Comparison of ENCODE assay signal across 10 cellular contexts in the genomic region with DNA sequence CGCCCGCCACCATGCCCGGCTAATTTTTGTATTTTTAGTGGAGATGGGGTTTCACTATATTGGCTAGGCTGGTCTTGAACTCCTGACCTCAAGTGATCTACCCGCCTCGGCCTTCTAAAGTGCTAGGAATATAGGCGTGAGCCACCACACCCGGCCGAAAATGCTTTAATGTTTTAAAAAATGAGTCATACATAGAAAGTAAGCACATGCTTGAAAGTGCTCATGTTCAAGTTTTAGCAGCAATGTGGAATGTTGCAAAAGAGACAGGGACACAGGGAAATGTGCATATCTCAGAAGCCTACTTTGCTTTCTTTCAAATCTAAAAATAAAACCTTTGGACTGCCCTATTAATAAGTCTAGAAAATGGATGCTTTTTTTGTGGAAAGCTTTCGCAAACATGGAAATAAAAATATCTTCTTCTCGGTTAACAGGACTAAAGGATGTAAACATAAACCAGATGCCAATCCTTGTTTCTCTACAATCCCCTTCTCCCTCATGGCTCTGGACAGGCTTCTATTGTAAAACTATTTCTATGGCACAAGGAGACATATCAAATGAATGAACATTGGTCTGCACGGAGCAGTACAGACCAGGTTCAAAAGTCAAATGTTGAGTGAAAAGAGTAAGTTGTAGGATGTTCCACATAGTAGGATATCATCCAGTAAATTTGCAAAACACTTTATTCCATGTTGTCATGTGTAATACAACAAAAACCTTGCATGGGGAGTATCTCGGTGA. TPM values are rescaled to one million over a fixed set of nuclear protein-coding genes. Genes with fewer than 3 reads are reported as not detected.
DNase-seq lines count a peak whose midpoint lies in the region; ATAC-seq and TF ChIP-seq lines count a peak whose summit lies in the region.
"Had no signal": no experiment of that assay in that cellular context is flagged by ENCODE, and none has a peak within 500 bp of the region (broad histone marks: within the 10 kb centered on the region; RNA-seq: fewer than 3 reads in every experiment).

No MANE protein-coding gene starts in this region.

- H3K4me1 Mint-ChIP-seq in CD14-positive monocyte (peaks cover 25% of the 10 kb centered on the region), IgD-negative memory B cell (peaks cover 2 to 22% (median 15%) of the 10 kb centered on the region in 3 donors)
- H3K4me1 Mint-ChIP-seq in naive thymus-derived CD4-positive, alpha-beta T cell = peaks cover 20 to 51% (median 34%) of the 10 kb centered on the region in 7 donors

- no peak for DNase-seq in CD14-positive monocyte (ENCODE audit: low spot score)
- DNase-seq in choroid plexus epithelial cell (ENCODE audit: low read depth) = peak; percentile 75
- DNase-seq in naive thymus-derived CD4-positive, alpha-beta T cell = no peak
- DNase-seq in NCI-H1092 (lab: John Stamatoyannopoulos, UW) = no peak
- DNase-seq: NCI-H187 treated with DMSO at 0.1 percent for 48 hours, retina had no signal

- no peak for TF ChIP-seq CTCF in CD14-positive monocyte (IDR thresholded peaks at IDR 0.05)
- TF ChIP-seq CTCF in choroid plexus epithelial cell (conservative IDR thresholded peaks at IDR 0.05; ENCODE audit: low read depth, low read length) = no peak

- intact Hi-C loops in CD14-positive monocyte (cut with micrococcal nuclease) = no loop called here
- intact Hi-C loops in naive thymus-derived CD4-positive, alpha-beta T cell (cut with micrococcal nuclease) = no loop called here

- H3K36me3 Mint-ChIP-seq in CD14-positive monocyte = peaks cover 30 to 37% of the 10 kb centered on the region in 2 donors
- peaks cover 2% of the 10 kb centered on the region for H3K36me3 Mint-ChIP-seq in IgD-negative memory B cell
- peaks cover 0 to 12% (median 4%) of the 10 kb centered on the region in 5 donors for H3K36me3 Mint-ChIP-seq in naive thymus-derived CD4-positive, alpha-beta T cell

- H3K27me3 ChIP-seq in naive thymus-derived CD4-positive, alpha-beta T cell (ENCODE audit: control insufficient read depth in 2 of 2, insufficient read depth in 2 of 2, low read length in 2 of 2) = no peaks in the 10 kb centered on the region

- H3K27ac Mint-ChIP-seq in CD14-positive monocyte (peak overlapping the region in 5 of 7 donors; percentile 16 to 87 (median 66)), IgD-negative memory B cell (peak overlapping the region in 2 of 3 donors; percentile 5 to 9)
- peak overlapping the region in 8 of 9 donors; percentile 11 to 88 (median 80) for H3K27ac Mint-ChIP-seq in naive thymus-derived CD4-positive, alpha-beta T cell

- H3K4me3 ChIP-seq in choroid plexus epithelial cell (ENCODE audit: low read depth, low read length) = no peak overlapping the region
- H3K4me3 ChIP-seq in naive thymus-derived CD4-positive, alpha-beta T cell (ENCODE audit: low read length) = no peak overlapping the region

- H3K36me3 ChIP-seq in naive thymus-derived CD4-positive, alpha-beta T cell (ENCODE audit: control insufficient read depth in 2 of 3, insufficient read depth in 3 of 3, low read length in 3 of 3) = no peaks in the 10 kb centered on the region

- no peak for ATAC-seq in naive thymus-derived CD4-positive, alpha-beta T cell
- ATAC-seq in GM19023 (IDR thresholded peaks at IDR 0.05; ENCODE audit: unreplicated experiment) (no peak), HG03442 (IDR thresholded peaks at IDR 0.05; ENCODE audit: unreplicated experiment) (no peak), HG02981 (IDR thresholded peaks at IDR 0.05; ENCODE audit: unreplicated experiment) (no peak)

- CTCF ChIA-PET in naive thymus-derived CD4-positive, alpha-beta T cell (lab: Charles Lee) = no interaction called here

- peak overlapping the region; percentile 29 for H3K27ac ChIP-seq in naive thymus-derived CD4-positive, alpha-beta T cell (ENCODE audit: low read depth, low read length)

- H3K9me3 ChIP-seq in naive thymus-derived CD4-positive, alpha-beta T cell (ENCODE audit: control insufficient read depth in 2 of 3, low read length in 3 of 3) = no peaks in the 10 kb centered on the region

- H3K4me3 Mint-ChIP-seq in CD14-positive monocyte = no peak overlapping the region
- no peak overlapping the region for H3K4me3 Mint-ChIP-seq in IgD-negative memory B cell
- peak overlapping the region; percentile 12 to 73 (median 55) for H3K4me3 Mint-ChIP-seq in naive thymus-derived CD4-positive, alpha-beta T cell

- peaks cover 0 to 24% (median 2%) of the 10 kb centered on the region in 3 donors for H3K27me3 Mint-ChIP-seq in CD14-positive monocyte (ENCODE audit: low read depth in 3 of 3)
- no peaks in the 10 kb centered on the region for H3K27me3 Mint-ChIP-seq in IgD-negative memory B cell
- no peaks in the 10 kb centered on the region for H3K27me3 Mint-ChIP-seq in naive thymus-derived CD4-positive, alpha-beta T cell

- POLR2A ChIA-PET in naive thymus-derived CD4-positive, alpha-beta T cell (lab: Charles Lee) = interaction anchor here (0.9 to 1.5 kb wide), 2 partner anchors 12 kb away, joined by 5 read pairs; no protein-coding TSS in a partner anchor

- peaks cover 11 to 24% of the 10 kb centered on the region in 2 donors for H3K4me1 ChIP-seq in naive thymus-derived CD4-positive, alpha-beta T cell (ENCODE audit: control insufficient read depth in 2 of 2, insufficient read depth in 2 of 2, low read length in 2 of 2)

- peaks cover 0 to 1% (median 0%) of the 10 kb centered on the region in 7 donors for H3K9me3 Mint-ChIP-seq in CD14-positive monocyte
- no peaks in the 10 kb centered on the region for H3K9me3 Mint-ChIP-seq in IgD-negative memory B cell
- H3K9me3 Mint-ChIP-seq in naive thymus-derived CD4-positive, alpha-beta T cell = peaks cover 0 to 2% (median 0%) of the 10 kb centered on the region in 11 donors

RNA-seq across cellular contexts. Expression of a gene that starts 15.0 kb away (rescaled TPM):
- polyA plus RNA-seq in CD14-positive monocyte (1 to 10 TPM; 5.2 to 9.6 TPM), IgD-negative memory B cell (20.0 TPM)
- total RNA-seq in naive thymus-derived CD4-positive, alpha-beta T cell = 100 to 1,000 TPM in 3 of 5 experiments, 10 to 100 TPM in 2; 72.7 to 155 (median 103) TPM
- polyA plus RNA-seq in naive thymus-derived CD4-positive, alpha-beta T cell = 10 to 100 TPM; 12.1 to 22.5 TPM

Comparison
In these comparisons a context has a peak if more than half of its experiments do, and no peak if none do; other contexts are left out.
1. H3K27ac Mint-ChIP-seq: peak in every context shown above with its lines; median percentile 80 in naive thymus-derived CD4-positive, alpha-beta T cell; 66 in CD14-positive monocyte; 7 in IgD-negative memory B cell.
2. H3K4me3 Mint-ChIP-seq: peak in naive thymus-derived CD4-positive, alpha-beta T cell (10 of 10); none in CD14-positive monocyte (0 of 2) and IgD-negative memory B cell (0 of 4).